Comparison of ENCODE assay signal across 7 cellular contexts in genomic region chr11:74611369-74611861, GRCh38. TPM values are rescaled to one million over a fixed set of nuclear protein-coding genes. Genes with fewer than 3 reads are reported as not detected.
DNase-seq lines count a peak whose midpoint lies in the region; ATAC-seq, FAIRE-seq and TF ChIP-seq lines count a peak whose summit lies in the region.

No MANE protein-coding gene starts in this region.

- H3K79me2 ChIP-seq in OCI-LY7 (ENCODE audit: insufficient read depth, low read depth, low read length) = peaks cover 10% of the 10 kb centered on the region; the same call in 1 of the 2 replicates

- no peak overlapping the region for H2AFZ ChIP-seq in OCI-LY7 (ENCODE audit: low read length)

- FAIRE-seq in pancreas (lab: Jason Lieb, UNC) = peak; percentile 93

- ATAC-seq in pancreas (peak; percentile 71 to 82 (median 80)), GM19351 (IDR thresholded peaks at IDR 0.05; ENCODE audit: unreplicated experiment) (no peak), HG03439 (IDR thresholded peaks at IDR 0.05; ENCODE audit: unreplicated experiment) (no peak)

- CTCF ChIA-PET in OCI-LY7 (lab: Charles Lee; ENCODE audit: unreplicated experiment) = no interaction called here

- H3K27ac ChIP-seq in OCI-LY7 (ENCODE audit: low read depth, low read length, poor library complexity, severe bottlenecking) = no peak overlapping the region
- peak overlapping the region in 3 of 4 donors; percentile 63 to 65 (median 63) for H3K27ac ChIP-seq in esophagus squamous epithelium
- peak overlapping the region in 2 of 4 donors; percentile 2 to 48 for H3K27ac ChIP-seq in pancreas

- peaks cover 87% of the 10 kb centered on the region for H3K36me3 ChIP-seq in OCI-LY7 (ENCODE audit: insufficient read depth, low read length)
- H3K36me3 ChIP-seq in esophagus squamous epithelium = peaks cover 0 to 66% (median 3%) of the 10 kb centered on the region in 3 donors
- peaks cover 0 to 7% (median 0%) of the 10 kb centered on the region in 3 donors for H3K36me3 ChIP-seq in pancreas

- H3K27me3 ChIP-seq in esophagus squamous epithelium (no peaks in the 10 kb centered on the region), pancreas (no peaks in the 10 kb centered on the region)

- WGBS in esophagus squamous epithelium, 2 donors = 46 to 55% methylated on average over 2 of the region's 2 CpGs
- 27 to 40% methylated on average over 2 of the region's 2 CpGs for WGBS in pancreas, 2 donors

- H3K9me3 ChIP-seq in OCI-LY7 (ENCODE audit: low read length) = no peaks in the 10 kb centered on the region
- no peaks in the 10 kb centered on the region for H3K9me3 ChIP-seq in esophagus squamous epithelium
- no peaks in the 10 kb centered on the region for H3K9me3 ChIP-seq in pancreas

- POLR2A ChIA-PET in OCI-LY7 (lab: Charles Lee) = no interaction called here

- no peak for TF ChIP-seq POLR2A in esophagus squamous epithelium (IDR thresholded peaks at IDR 0.05)

- H3K4me1 ChIP-seq in OCI-LY7 (ENCODE audit: insufficient read depth, low read length, poor library complexity, severe bottlenecking) (no peaks in the 10 kb centered on the region), esophagus squamous epithelium (peaks cover 0 to 21% (median 0%) of the 10 kb centered on the region in 3 donors), pancreas (peaks cover 17 to 28% (median 22%) of the 10 kb centered on the region in 3 donors)

- peak; percentile 37; the same call in 1 of the 3 replicates for TF ChIP-seq CTCF in GM12872 (IDR thresholded peaks at IDR 0.05; ENCODE audit: insufficient read depth, low read depth, low read length)
- TF ChIP-seq CTCF in OCI-LY7 (conservative IDR thresholded peaks at IDR 0.05; ENCODE audit: low read length) = peak; percentile 75
- peak in 5 of 6 experiments; percentile 21 to 60 (median 36) for TF ChIP-seq CTCF in esophagus squamous epithelium (IDR thresholded peaks at IDR 0.05)
- TF ChIP-seq CTCF in pancreas (IDR thresholded peaks at IDR 0.05) = peak in 2 of 4 donors; percentile 16

- peak; percentile 25 for DNase-seq in OCI-LY7 (ENCODE audit: low spot score)
- DNase-seq in esophagus squamous epithelium (lab: John Stamatoyannopoulos, UW) = no peak
- no peak for DNase-seq in pancreas
- DNase-seq in GM19238 (ENCODE audit: insufficient read length, low spot score) = no peak

- no TSS peak for BruUV-seq in OCI-LY7 (replicated peaks; lab: Mats Ljungman, UMichigan)

- no peak overlapping the region for H3K4me2 ChIP-seq in OCI-LY7 (ENCODE audit: low read length)

- H3K4me3 ChIP-seq in OCI-LY7 (ENCODE audit: low read depth, low read length, poor library complexity, severe bottlenecking) = no peak overlapping the region
- no peak overlapping the region for H3K4me3 ChIP-seq in esophagus squamous epithelium
- H3K4me3 ChIP-seq in pancreas = no peak overlapping the region

- H4K20me1 ChIP-seq in OCI-LY7 (ENCODE audit: insufficient read depth, low read length) = no peaks in the 10 kb centered on the region

- no peaks in the 10 kb centered on the region for H3K9me2 ChIP-seq in OCI-LY7 (ENCODE audit: insufficient read depth, low read length)

- intact Hi-C loops in OCI-LY7 (cut with micrococcal nuclease; ENCODE audit: unreplicated experiment) = loop anchor here (2.0 to 10.0 kb wide), 2 partner anchors 63 to 115 kb away; no protein-coding TSS in a partner anchor
- intact Hi-C loops in esophagus squamous epithelium (cut with DNase I) = loop anchor here (10.0 kb wide), 1 partner anchor 113 kb away; no protein-coding TSS in a partner anchor
- intact Hi-C loops in pancreas (cut with DNase I) = loop anchor here in 1 of 3 donors (5.0 kb wide), 1 partner anchor 116 kb away; no protein-coding TSS in a partner anchor

RNA-seq across cellular contexts. Expression of gene POLD3, which starts 19.0 kb away (rescaled TPM):
- 38.8 and 43.0 TPM in 2 replicates for total RNA-seq in OCI-LY7 (2014; rRNA removed; shearing (Covaris generic))
- total RNA-seq in OCI-LY7 (2022) = 39.3 and 40.7 TPM in 2 replicates
- total RNA-seq in esophagus squamous epithelium = 10 to 100 TPM in 3 of 4 donors, 1 to 10 TPM in 1; 5.1 to 13.8 (median 11.9) TPM
- total RNA-seq in pancreas = 10 to 100 TPM in 3 of 6 donors, 1 to 10 TPM in 3; 7.9 to 14.0 (median 10.2) TPM
- polyA plus RNA-seq in pancreas = 1 to 10 TPM; 7.2 to 8.6 TPM

Comparison
In these comparisons a context has a peak if more than half of its experiments do, and no peak if none do; other contexts are left out.
1. ATAC-seq: peak in pancreas (4 of 4); none in GM19351 (single experiment) and HG03439 (single experiment).